ENCODE assay signal across 21 cellular contexts in genomic region chr9:29966247-29966646, GRCh38.
DNase-seq lines count a peak whose midpoint lies in the region; ATAC-seq and TF ChIP-seq lines count a peak whose summit lies in the region.
"Had no signal": no experiment of that assay in that cellular context is flagged by ENCODE, and none has a peak within 500 bp of the region (broad histone marks: within the 10 kb centered on the region; RNA-seq: fewer than 3 reads in every experiment).

No MANE protein-coding gene starts in this region.

- no peaks in the 10 kb centered on the region for H3K79me1 ChIP-seq in mesendoderm (ENCODE audit: low read length)

- no peak overlapping the region for H3K4ac ChIP-seq in mesendoderm (ENCODE audit: low read depth, low read length)

- H3K4me1 ChIP-seq in PC-3 (ENCODE audit: insufficient read depth, low read length) (no peaks in the 10 kb centered on the region), mesendoderm (ENCODE audit: control insufficient read depth, low read depth, low read length) (no peaks in the 10 kb centered on the region)
- H3K4me1 ChIP-seq: parathyroid adenoma, uterus had no signal

- no peaks in the 10 kb centered on the region for H3K36me3 ChIP-seq in PC-3 (ENCODE audit: low read depth, low read length)
- H3K36me3 ChIP-seq in mesendoderm (ENCODE audit: control insufficient read depth, insufficient read depth, low read length), result no peaks in the 10 kb centered on the region
- H3K36me3 ChIP-seq: uterus had no signal

- H2BK15ac ChIP-seq in mesendoderm (replicated peaks; ENCODE audit: low read depth), result no peak overlapping the region

- H3K27ac ChIP-seq in PC-3 (ENCODE audit: low read length), result no peak overlapping the region
- no peak overlapping the region for H3K27ac ChIP-seq in mesendoderm (ENCODE audit: low read depth, low read length)
- H3K27ac ChIP-seq: parathyroid adenoma, SK-N-MC, uterus had no signal

- H3K18ac ChIP-seq in mesendoderm (ENCODE audit: low read length), result no peak overlapping the region

- H3F3A ChIP-seq in PC-3 (ENCODE audit: low read length, unreplicated experiment), result no peaks in the 10 kb centered on the region

- H3K79me2 ChIP-seq in PC-3 (ENCODE audit: low read length), result no peaks in the 10 kb centered on the region
- no peaks in the 10 kb centered on the region for H3K79me2 ChIP-seq in mesendoderm (ENCODE audit: control insufficient read depth, insufficient read depth, low read length)
- H3K79me2 ChIP-seq: parathyroid adenoma had no signal

- intact Hi-C loops in PC-3 (cut with micrococcal nuclease), result no loop called here

- CTCF ChIA-PET in PC-3 (lab: Charles Lee), result no interaction called here

- no peak overlapping the region for H2BK120ac ChIP-seq in mesendoderm (ENCODE audit: low read depth, low read length)

- H3K4me2 ChIP-seq in PC-3 (ENCODE audit: low read length), result no peak overlapping the region
- no peak overlapping the region for H3K4me2 ChIP-seq in mesendoderm (ENCODE audit: low read length)

- no peak overlapping the region for H3K56ac ChIP-seq in mesendoderm (ENCODE audit: low read length)

- no peaks in the 10 kb centered on the region for H3K9me3 ChIP-seq in PC-3 (ENCODE audit: low read length)
- H3K9me3 ChIP-seq: uterus had no signal

- H2AFZ ChIP-seq in PC-3 (ENCODE audit: low read length), result no peak overlapping the region
- H2AFZ ChIP-seq: parathyroid adenoma had no signal

- ATAC-seq in PC-3 (peak; percentile 67), HG03469 (IDR thresholded peaks at IDR 0.05; ENCODE audit: unreplicated experiment) (no peak)
- ATAC-seq: left ventricle myocardium superior had no signal

- no peaks in the 10 kb centered on the region for H3K9me2 ChIP-seq in PC-3 (replicated peaks; ENCODE audit: low read length)

- no peak overlapping the region for H3K4me3 ChIP-seq in PC-3 (ENCODE audit: low read length)
- no peak overlapping the region for H3K4me3 ChIP-seq in epithelial cell of esophagus (ENCODE audit: low read length)
- no peak overlapping the region for H3K4me3 ChIP-seq in mesendoderm (ENCODE audit: low read length)
- H3K4me3 ChIP-seq: SK-N-MC, uterus had no signal

- WGBS in mesendoderm (ENCODE audit: extremely low coverage, insufficient coverage, low lambda C conversion rate), result no CpG with 5 or more reads among the region's 2 CpGs

- no peak overlapping the region for H3K9ac ChIP-seq in PC-3 (ENCODE audit: low read length)
- H3K9ac ChIP-seq in mesendoderm (ENCODE audit: low read length), result no peak overlapping the region
- H3K9ac ChIP-seq: parathyroid adenoma had no signal

- BruUV-seq in PC-3 (replicated peaks; lab: Mats Ljungman, UMichigan), result no TSS peak

- POLR2A ChIA-PET in PC-3 (lab: Charles Lee; ENCODE audit: unreplicated experiment), result no interaction called here

- TF ChIP-seq CTCF in PC-3 (conservative IDR thresholded peaks at IDR 0.05; ENCODE audit: low read depth, low read length) (no peak), epithelial cell of esophagus (IDR thresholded peaks at IDR 0.05; ENCODE audit: insufficient read depth, low read depth, low read length, missing control alignments) (no peak)

- no peaks in the 10 kb centered on the region for H4K20me1 ChIP-seq in PC-3 (ENCODE audit: low read length)

- no peak overlapping the region for H2BK5ac ChIP-seq in mesendoderm (ENCODE audit: low read length)

- H4K8ac ChIP-seq in mesendoderm (ENCODE audit: low read depth, low read length), result no peak overlapping the region

- DNase-seq in DMS53 (lab: John Stamatoyannopoulos, UW), result peak; percentile 25
- DNase-seq in PC-3, result peak; percentile 35
- peak; percentile 80 for DNase-seq in epithelial cell of esophagus (ENCODE audit: low read depth)
- peak; percentile 68 for DNase-seq in mesendoderm
- DNase-seq in NCI-H1105 (lab: John Stamatoyannopoulos, UW), result no peak
- no peak for DNase-seq in activated CD4-positive, CD25-positive, alpha-beta regulatory T cell (lab: John Stamatoyannopoulos, UW)
- DNase-seq in DMS153 treated with DMSO at 0.1 percent for 48 hours (lab: John Stamatoyannopoulos, UW; ENCODE audit: unreplicated experiment), result no peak
- DNase-seq: activated CD4-positive, alpha-beta T cell treated with anti-CD3 and anti-CD28 coated beads for 4 hours; activated gamma-delta T cell treated with Interleukin-2 at 50 U/mL for 16 hours; CD8-positive, alpha-beta memory T cell; foreskin fibroblast; HCEC 1CT; left ventricle myocardium superior; NCI-H1105 treated with DMSO at 0.1 percent for 48 hours; NCI-H774; stimulated activated CD4-positive, alpha-beta T cell treated with anti-CD3 and anti-CD28 coated beads, Interleukin-2, amount 100 ng/mL, for 48 hours; T1000; uterus had no signal

- H3K27me3 ChIP-seq in PC-3 (ENCODE audit: low read length) (no peaks in the 10 kb centered on the region), mesendoderm (ENCODE audit: insufficient read depth, low read length, poor library complexity) (no peaks in the 10 kb centered on the region)
- H3K27me3 ChIP-seq: uterus had no signal

- no peak overlapping the region for H4K5ac ChIP-seq in mesendoderm (ENCODE audit: low read length)

- H3K23ac ChIP-seq in mesendoderm (ENCODE audit: low read length), result no peak overlapping the region

- H2AK5ac ChIP-seq in mesendoderm (ENCODE audit: low read length), result no peak overlapping the region

Comparison
In these comparisons a context has a peak if more than half of its experiments do, and no peak if none do; other contexts are left out.
1. DNase-seq: peak in DMS53 (single experiment), PC-3 (single experiment), epithelial cell of esophagus (single experiment) and mesendoderm (single experiment); none in NCI-H1105 (single experiment), activated CD4-positive, CD25-positive, alpha-beta regulatory T cell (0 of 4) and DMS153 treated with DMSO at 0.1 percent for 48 hours (single experiment).